Comparison of ENCODE assay signal across 8 cellular contexts in the genomic region with DNA sequence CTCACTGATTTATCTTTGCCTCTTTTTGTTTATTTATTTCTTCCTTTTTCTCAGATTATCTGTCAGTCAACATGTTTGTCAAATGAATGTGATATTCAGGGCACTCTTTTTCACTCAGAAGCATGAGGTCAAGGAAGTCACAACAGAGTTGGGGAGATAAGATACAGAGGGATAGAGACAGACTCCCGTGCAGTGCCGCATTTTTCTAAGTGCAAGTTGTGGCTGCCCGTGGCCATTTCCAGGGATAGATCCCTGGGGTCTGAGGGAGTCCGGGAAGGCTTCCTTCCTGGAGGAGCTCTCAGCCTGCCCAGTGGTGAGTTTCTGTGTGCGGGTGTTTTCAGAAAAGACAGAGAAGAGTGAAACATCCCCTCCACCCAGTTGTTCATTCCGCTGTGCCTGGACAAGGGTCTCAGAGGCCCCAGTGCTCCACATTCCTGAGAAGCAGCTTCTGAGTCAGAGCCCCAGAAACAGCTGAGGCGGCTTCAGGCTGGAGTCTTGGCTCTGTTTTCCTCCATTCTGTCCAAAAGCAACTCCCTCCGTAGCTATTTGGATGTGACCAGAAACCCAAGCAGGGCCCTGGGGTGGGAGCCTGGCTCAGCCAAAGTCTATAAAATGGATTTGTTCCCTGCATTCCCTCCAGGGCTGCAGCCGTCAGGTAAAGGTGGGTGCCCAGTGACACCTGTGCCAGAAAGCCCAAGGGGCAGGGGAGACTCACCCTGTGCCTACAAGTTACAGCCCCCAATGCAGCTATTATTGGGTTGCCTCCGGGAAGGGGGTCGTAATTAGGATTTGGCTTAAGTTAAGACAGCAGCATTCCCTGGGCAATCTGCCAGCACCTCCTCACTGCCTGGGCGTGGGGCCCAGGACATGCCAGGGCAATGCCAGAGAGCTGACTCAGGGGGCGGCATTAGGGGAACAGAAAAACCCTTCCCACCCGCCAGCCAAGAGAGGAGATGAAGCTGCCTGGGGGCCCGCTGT. TPM values are rescaled to one million over a fixed set of nuclear protein-coding genes. Genes with fewer than 3 reads are reported as not detected.
A peak's percentile ranks its signal among the peaks of the same experiment; 100 is the strongest.
DNase-seq lines count a peak whose midpoint lies in the region; ATAC-seq and TF ChIP-seq lines count a peak whose summit lies in the region.

No MANE protein-coding gene starts in this region.

- H3K4me3 ChIP-seq in Peyer's patch (no peak overlapping the region), esophagus muscularis mucosa (peak overlapping the region in 2 of 4 donors; percentile 24 to 31)

- DNase-seq in ELR (ENCODE audit: low read depth) (peak; percentile 96), Peyer's patch (peak in 2 of 3 donors; percentile 62 to 63), esophagus muscularis mucosa (ENCODE audit: extremely low spot score) (peak; percentile 93), occipital lobe (lab: John Stamatoyannopoulos, UW) (peak; percentile 67), epidermal melanocyte (ENCODE audit: insufficient read length, low spot score) (no peak), NOMO-1 (lab: John Stamatoyannopoulos, UW; ENCODE audit: unreplicated experiment in 2 of 2) (no peak)
- no peak for DNase-seq in activated CD4-positive, CD25-positive, alpha-beta regulatory T cell (lab: John Stamatoyannopoulos, UW)

- peak overlapping the region; percentile 40 to 79 (median 56) for H3K27ac ChIP-seq in Peyer's patch
- H3K27ac ChIP-seq in esophagus muscularis mucosa (replicated peaks in 1 of 4), result peak overlapping the region; percentile 82 to 87 (median 85)

- H3K36me3 ChIP-seq in Peyer's patch, result no peaks in the 10 kb centered on the region
- H3K36me3 ChIP-seq in esophagus muscularis mucosa, result no peaks in the 10 kb centered on the region

- intact Hi-C loops in esophagus muscularis mucosa (cut with DNase I), result loop anchor here (5.0 to 10.0 kb wide), 2 partner anchors 195 to 347 kb away; no protein-coding TSS in a partner anchor

- H3K4me1 ChIP-seq in Peyer's patch, result peaks cover 0 to 32% (median 7%) of the 10 kb centered on the region in 4 donors
- peaks cover 32 to 35% (median 34%) of the 10 kb centered on the region in 4 donors for H3K4me1 ChIP-seq in esophagus muscularis mucosa

- TF ChIP-seq EP300 in esophagus muscularis mucosa (IDR thresholded peaks at IDR 0.05), result no peak

- no peak for TF ChIP-seq POLR2A in Peyer's patch (IDR thresholded peaks at IDR 0.05)
- TF ChIP-seq POLR2A in esophagus muscularis mucosa (IDR thresholded peaks at IDR 0.05; ENCODE audit: low read depth), result no peak

- WGBS in esophagus muscularis mucosa, result 31% methylated on average over 7 of the region's 15 CpGs

- TF ChIP-seq CTCF in Peyer's patch (IDR thresholded peaks at IDR 0.05) (no peak), esophagus muscularis mucosa (IDR thresholded peaks at IDR 0.05) (no peak)

- no peaks in the 10 kb centered on the region for H3K27me3 ChIP-seq in Peyer's patch
- no peaks in the 10 kb centered on the region for H3K27me3 ChIP-seq in esophagus muscularis mucosa

- no peaks in the 10 kb centered on the region for H3K9me3 ChIP-seq in Peyer's patch
- H3K9me3 ChIP-seq in esophagus muscularis mucosa, result no peaks in the 10 kb centered on the region

- no peak for ATAC-seq in GM19023 (IDR thresholded peaks at IDR 0.05; ENCODE audit: unreplicated experiment)

RNA-seq across cellular contexts. Expression of gene CAMK2G, which starts 13.0 kb away (rescaled TPM):
- total RNA-seq in Peyer's patch, result 100 to 1,000 TPM in 3 of 4 donors, 10 to 100 TPM in 1; 34.7 to 159 (median 110) TPM
- 100 to 1,000 TPM in 3 of 4 donors, 10 to 100 TPM in 1; 96.4 to 201 (median 159) TPM for total RNA-seq in esophagus muscularis mucosa
- 64.1 TPM for total RNA-seq in occipital lobe

RNA-seq across cellular contexts. Expression of gene PLAU, which starts 23.6 kb away (rescaled TPM):
- total RNA-seq in Peyer's patch (1 to 10 TPM in 3 of 4 donors, under 1 TPM in 1; 0.53 to 6.6 (median 2.7) TPM), esophagus muscularis mucosa (10 to 100 TPM in 1 of 4 donors, 1 to 10 TPM in 3; 4.2 to 38.3 (median 6.9) TPM), occipital lobe (0.94 TPM)

Comparison
In these comparisons a context has a peak if more than half of its experiments do, and no peak if none do; other contexts are left out.
1. DNase-seq: peak in ELR (single experiment), Peyer's patch (2 of 3), esophagus muscularis mucosa (single experiment) and occipital lobe (single experiment); none in activated CD4-positive, CD25-positive, alpha-beta regulatory T cell (0 of 4), epidermal melanocyte (single experiment) and NOMO-1 (0 of 2).